ENCODE assay signal across 14 cellular contexts in the genomic region with DNA sequence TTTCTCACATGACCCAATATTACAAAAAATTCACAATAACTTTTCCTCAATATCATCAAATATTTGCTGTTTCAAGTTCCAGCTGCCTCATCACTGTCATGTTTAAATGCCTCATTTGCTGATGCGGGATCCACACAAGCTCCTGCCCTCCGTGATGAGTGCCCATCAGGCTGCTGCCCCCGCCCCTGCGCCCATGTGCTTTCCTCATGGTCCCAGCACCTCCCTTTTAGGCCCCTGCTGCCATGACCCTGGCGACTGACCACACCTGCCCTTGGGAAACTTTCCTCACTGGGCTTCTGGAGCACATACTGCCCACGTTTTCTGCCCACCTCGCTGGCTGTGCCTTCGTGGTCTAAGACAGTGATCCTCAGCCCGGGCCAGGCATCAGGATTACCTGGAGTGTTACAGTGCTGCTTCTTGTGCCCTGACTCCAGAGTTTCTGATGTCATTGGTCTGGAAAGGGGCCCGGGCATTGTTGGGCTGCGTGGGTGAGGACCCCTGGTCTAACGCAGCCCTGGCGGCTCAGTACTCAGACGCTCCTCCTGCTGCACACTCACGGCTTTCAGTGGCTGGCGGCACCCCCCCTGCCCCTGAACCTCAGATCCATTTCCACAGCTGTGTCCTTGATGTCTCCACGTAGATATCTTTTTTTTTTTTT. TPM values are rescaled to one million over a fixed set of nuclear protein-coding genes. Genes with fewer than 3 reads are reported as not detected.
A peak's percentile ranks its signal among the peaks of the same experiment; 100 is the strongest.
DNase-seq lines count a peak whose midpoint lies in the region; TF ChIP-seq lines count a peak whose summit lies in the region.
"Had no signal": no experiment of that assay in that cellular context is flagged by ENCODE, and none has a peak within 500 bp of the region (broad histone marks: within the 10 kb centered on the region; RNA-seq: fewer than 3 reads in every experiment).

No MANE protein-coding gene starts in this region.

- peak; percentile 41 for DNase-seq in H7
- DNase-seq in chondrocyte (ENCODE audit: low spot score) = no peak
- DNase-seq in mesothelial cell of epicardium (ENCODE audit: low spot score in 2 of 2, unreplicated experiment in 2 of 2) = no peak
- DNase-seq in stomach = no peak
- no peak for DNase-seq in RPMI8226
- DNase-seq in D341Med (ENCODE audit: low spot score) = no peak
- no peak for DNase-seq in activated CD4-positive, alpha-beta T cell treated with anti-CD3 and anti-CD28 coated beads, Interleukin-2, amount 50 U/mL, for 1 hour
- DNase-seq in WERI-Rb-1 = no peak
- DNase-seq: activated effector memory CD4-positive, alpha-beta T cell treated with anti-CD3 and anti-CD28 coated beads, Interleukin-2, amount 50 U/mL, for 16 hours; BE2C; foreskin fibroblast; NCI-H1092; NCI-H510A treated with DMSO at 0.1 percent for 48 hours had no signal

- H3K27me3 ChIP-seq in H7 (ENCODE audit: control insufficient read depth, insufficient read depth, low read length) = no peaks in the 10 kb centered on the region
- H3K27me3 ChIP-seq in stomach = no peaks in the 10 kb centered on the region
- no peaks in the 10 kb centered on the region for H3K27me3 ChIP-seq in WERI-Rb-1 (ENCODE audit: insufficient read depth, low read depth, severe bottlenecking)
- H3K27me3 ChIP-seq: BE2C had no signal

- H3K9me3 ChIP-seq in stomach (no peaks in the 10 kb centered on the region), WERI-Rb-1 (ENCODE audit: severe bottlenecking) (no peaks in the 10 kb centered on the region)
- H3K9me3 ChIP-seq: BE2C had no signal

- H3K36me3 ChIP-seq in H7 (replicated peaks; ENCODE audit: control insufficient read depth, insufficient read depth, low read length) (no peaks in the 10 kb centered on the region; the same call in 1 of the 2 replicates), stomach (peaks cover 0 to 10% (median 4%) of the 10 kb centered on the region in 4 donors), WERI-Rb-1 (peaks cover 13% of the 10 kb centered on the region)
- H3K36me3 ChIP-seq: BE2C had no signal

- H3K4me3 ChIP-seq in H7 (ENCODE audit: insufficient read depth, low read depth, low read length) = no peak overlapping the region
- H3K4me3 ChIP-seq in stomach = no peak overlapping the region
- no peak overlapping the region for H3K4me3 ChIP-seq in WERI-Rb-1 (ENCODE audit: low read depth, low read length)

- TF ChIP-seq CTCF in chondrocyte (IDR thresholded peaks at IDR 0.05) (no peak), mesothelial cell of epicardium (IDR thresholded peaks at IDR 0.05; ENCODE audit: unreplicated experiment) (no peak), stomach (IDR thresholded peaks at IDR 0.05) (no peak), WERI-Rb-1 (IDR thresholded peaks at IDR 0.05; ENCODE audit: low read depth, low read length) (no peak)

- H3K4me1 ChIP-seq in stomach = peaks cover 30 to 88% (median 61%) of the 10 kb centered on the region in 4 donors
- H3K4me1 ChIP-seq: BE2C had no signal

- H3K9me3 Mint-ChIP-seq in chondrocyte (ENCODE audit: low read depth) = no peaks in the 10 kb centered on the region
- no peaks in the 10 kb centered on the region for H3K9me3 Mint-ChIP-seq in mesothelial cell of epicardium

- 88 to 95% (median 91%) methylated on average over 15 to 17 of the region's 17 CpGs for WGBS in stomach, 5 donors

- H3K27ac ChIP-seq in stomach (peak overlapping the region in 4 of 5 donors; percentile 78 to 91 (median 88)), WERI-Rb-1 (no peak overlapping the region)

- H3K27ac Mint-ChIP-seq in chondrocyte (ENCODE audit: unreplicated experiment) (peak overlapping the region; percentile 99), mesothelial cell of epicardium (peak overlapping the region; percentile 88)

- H3K27me3 Mint-ChIP-seq in chondrocyte (ENCODE audit: low read depth) (no peaks in the 10 kb centered on the region), mesothelial cell of epicardium (ENCODE audit: low read depth) (no peaks in the 10 kb centered on the region)

- peaks cover 41% of the 10 kb centered on the region for H3K4me1 Mint-ChIP-seq in chondrocyte (ENCODE audit: low read depth)
- peaks cover 17% of the 10 kb centered on the region for H3K4me1 Mint-ChIP-seq in mesothelial cell of epicardium

- no peak for TF ChIP-seq POLR2A in stomach (IDR thresholded peaks at IDR 0.05)

- H3K36me3 Mint-ChIP-seq in chondrocyte (ENCODE audit: low read depth) = peaks cover 4% of the 10 kb centered on the region
- H3K36me3 Mint-ChIP-seq in mesothelial cell of epicardium = peaks cover 10% of the 10 kb centered on the region

- intact Hi-C loops in stomach (cut with DNase I; ENCODE audit: low total_unique reads) = no loop called here

- no peak for TF ChIP-seq EP300 in stomach (IDR thresholded peaks at IDR 0.05)

- no peak overlapping the region for H3K4me3 Mint-ChIP-seq in chondrocyte (ENCODE audit: unreplicated experiment)
- H3K4me3 Mint-ChIP-seq in mesothelial cell of epicardium = no peak overlapping the region

RNA-seq across cellular contexts. Expression of a gene that starts 20.5 kb away (rescaled TPM):
- total RNA-seq in H7 (2014; rRNA removed; shearing (Covaris generic)) = 79.0 and 79.6 TPM in 2 replicates
- total RNA-seq in chondrocyte (63.6 to 68.3 TPM (median 66.0 TPM) in 3 replicates), mesothelial cell of epicardium (59.9 to 63.0 TPM (median 60.6 TPM) in 3 replicates), stomach (10 to 100 TPM; 22.3 to 63.0 (median 36.2) TPM)
- 10 to 100 TPM; 19.3 to 33.9 (median 25.2) TPM for polyA plus RNA-seq in stomach

RNA-seq across cellular contexts. Expression of a gene that starts 31.4 kb away (rescaled TPM):
- total RNA-seq in H7 (2014; rRNA removed; shearing (Covaris generic)) = 0.70 and 1.7 TPM in 2 replicates
- total RNA-seq in chondrocyte (0.90 to 1.9 TPM (median 1.3 TPM) in 3 replicates), mesothelial cell of epicardium (6.1 to 7.0 TPM (median 6.6 TPM) in 3 replicates), stomach (10 to 100 TPM in 2 of 5 donors, 1 to 10 TPM in 2, not detected in 1; 1.8 to 16.9 (median 7.5) TPM)
- polyA plus RNA-seq in stomach = 1 to 10 TPM in 2 of 3 donors, under 1 TPM in 1; 0.75 to 4.1 (median 1.9) TPM

RNA-seq across cellular contexts. Expression of a gene that starts 37.6 kb away (rescaled TPM):
- total RNA-seq in H7 (2014; rRNA removed; shearing (Covaris generic)) = 1.00 and 2.2 TPM in 2 replicates
- total RNA-seq in chondrocyte (not detected in 3 replicates), mesothelial cell of epicardium (not detected in 3 replicates), stomach (1 to 10 TPM in 2 of 5 donors, not detected in 3; 2.2 to 4.9 TPM)
- under 1 TPM in 2 of 3 donors, not detected in 1; 0.10 to 0.75 TPM for polyA plus RNA-seq in stomach
- total RNA-seq: renal cortical epithelial cell had no signal

RNA-seq across cellular contexts. Expression of a gene that starts 53.9 kb away (rescaled TPM):
- 91.0 and 95.6 TPM in 2 replicates for total RNA-seq in H7 (2014; rRNA removed; shearing (Covaris generic))
- 191 to 492 TPM (median 490 TPM) in 3 replicates for total RNA-seq in chondrocyte
- 101 to 103 TPM (median 101 TPM) in 3 replicates for total RNA-seq in mesothelial cell of epicardium
- 10 to 100 TPM; 47.0 to 92.1 (median 81.3) TPM for total RNA-seq in stomach
- polyA plus RNA-seq in stomach = 100 to 1,000 TPM in 1 of 3 donors, 10 to 100 TPM in 2; 17.5 to 128 (median 44.6) TPM
